ENCODE assay signal across 30 cellular contexts in genomic region chr11:24872912-24873311, GRCh38.
"Had no signal": no experiment of that assay in that cellular context is flagged by ENCODE, and none has a peak within 500 bp of the region (broad histone marks: within the 10 kb centered on the region; RNA-seq: fewer than 3 reads in every experiment).

No MANE protein-coding gene starts in this region.

- H3K4me1 ChIP-seq: adrenal gland, body of pancreas, colonic mucosa, esophagus squamous epithelium, gastroesophageal sphincter, heart right ventricle had no signal

- H3K27ac Mint-ChIP-seq: activated CD4-positive, alpha-beta memory T cell treated with anti-CD3 and anti-CD28 coated beads, Interleukin-2, amount 10 ng/mL, durations not matched to agents 7 days and 5 days; activated CD4-positive, alpha-beta T cell treated with anti-CD3 and anti-CD28 coated beads, Interleukin-2, amount 10 ng/mL, durations not matched to agents 7 days and 5 days; activated naive CD8-positive, alpha-beta T cell; activated T-helper 17 cell treated with anti-CD3 and anti-CD28 coated beads, Interleukin-2, amount 50 U/mL, for 72 hours; T-helper 17 cell; T-helper 2 cell treated with Interferon-gamma antibody and Interleukin-4, amounts not matched to agents 5 μg/mL and 100 μg/mL, for 36 hours; WTC11 had no signal

- H3K4me3 Mint-ChIP-seq: activated CD4-positive, alpha-beta memory T cell treated with anti-CD3 and anti-CD28 coated beads, Interleukin-2, amount 10 ng/mL, durations not matched to agents 7 days and 5 days; activated CD4-positive, alpha-beta T cell treated with anti-CD3 and anti-CD28 coated beads, Interleukin-2, amount 10 ng/mL, durations not matched to agents 7 days and 5 days; activated naive CD8-positive, alpha-beta T cell; activated T-cell treated with anti-CD3 and anti-CD28 coated beads, Interleukin-2, amount 50 U/mL, for 4 hours; activated T-helper 17 cell treated with anti-CD3 and anti-CD28 coated beads, Interleukin-2, amount 50 U/mL, for 72 hours; T-helper 17 cell; T-helper 2 cell treated with Interferon-gamma antibody and Interleukin-4, amounts not matched to agents 5 μg/mL and 100 μg/mL, for 36 hours; WTC11 had no signal

- H3K27me3 Mint-ChIP-seq: activated CD4-positive, alpha-beta memory T cell treated with anti-CD3 and anti-CD28 coated beads, Interleukin-2, amount 10 ng/mL, durations not matched to agents 7 days and 5 days; activated CD4-positive, alpha-beta T cell treated with anti-CD3 and anti-CD28 coated beads, Interleukin-2, amount 10 ng/mL, durations not matched to agents 7 days and 5 days; activated naive CD8-positive, alpha-beta T cell; activated T-helper 17 cell treated with anti-CD3 and anti-CD28 coated beads, Interleukin-2, amount 50 U/mL, for 72 hours; T-helper 17 cell had no signal

- H3K9me3 ChIP-seq: adrenal gland, body of pancreas, colonic mucosa, esophagus squamous epithelium, gastroesophageal sphincter had no signal

- H3K36me3 ChIP-seq: adrenal gland, colonic mucosa, esophagus squamous epithelium, gastroesophageal sphincter, heart right ventricle had no signal

- H3K36me3 Mint-ChIP-seq: activated naive CD8-positive, alpha-beta T cell had no signal

- ATAC-seq: activated T-cell treated with anti-CD3 and anti-CD28 coated beads, Interleukin-2, amount 50 U/mL, for 4 hours; activated T-helper 17 cell treated with anti-CD3 and anti-CD28 coated beads, Interleukin-2, amount 50 U/mL, for 72 hours; body of pancreas; gastroesophageal sphincter; heart right ventricle; T-helper 17 cell; WTC11 had no signal

- H3K27ac ChIP-seq: adrenal gland, body of pancreas, colonic mucosa, epithelial cell of prostate, esophagus squamous epithelium, gastroesophageal sphincter, heart right ventricle, hepatocyte, VCaP had no signal

- H3K4me3 ChIP-seq: adrenal gland, body of pancreas, colonic mucosa, esophagus squamous epithelium, gastroesophageal sphincter, heart right ventricle, hepatocyte had no signal

- H3K4me1 Mint-ChIP-seq: activated CD4-positive, alpha-beta memory T cell treated with anti-CD3 and anti-CD28 coated beads, Interleukin-2, amount 10 ng/mL, durations not matched to agents 7 days and 5 days; activated CD4-positive, alpha-beta T cell treated with anti-CD3 and anti-CD28 coated beads, Interleukin-2, amount 10 ng/mL, durations not matched to agents 7 days and 5 days; activated T-helper 17 cell treated with anti-CD3 and anti-CD28 coated beads, Interleukin-2, amount 50 U/mL, for 72 hours; T-helper 17 cell; WTC11 had no signal

- DNase-seq: activated CD4-positive, alpha-beta memory T cell treated with anti-CD3 and anti-CD28 coated beads, Interleukin-2, amount 10 ng/mL, durations not matched to agents 7 days and 5 days; activated CD4-positive, alpha-beta T cell treated with anti-CD3 and anti-CD28 coated beads for 1 hour; activated CD4-positive, alpha-beta T cell treated with anti-CD3 and anti-CD28 coated beads for 4 hours; activated CD4-positive, alpha-beta T cell treated with anti-CD3 and anti-CD28 coated beads, Interleukin-2, amount 10 ng/mL, durations not matched to agents 7 days and 5 days; activated CD4-positive, alpha-beta T cell treated with anti-CD3 and anti-CD28 coated beads, Interleukin-2, amount 50 U/mL, for 4 hours; activated effector memory CD4-positive, alpha-beta T cell treated with Interleukin-2 at 50 U/mL for 16 hours; activated gamma-delta T cell treated with Interleukin-2 at 50 U/mL for 16 hours; activated naive CD4-positive, alpha-beta T cell treated with anti-CD3 and anti-CD28 coated beads, Interleukin-2, amount 50 U/mL, for 16 hours; activated naive CD4-positive, alpha-beta T cell treated with Interleukin-2 at 50 U/mL for 16 hours; activated T-cell treated with anti-CD3 and anti-CD28 coated beads, Interleukin-2, amount 50 U/mL, for 4 hours; adrenal gland; amygdala; aorta; body of pancreas; caudate nucleus; colonic mucosa; effector CD8-positive, alpha-beta T cell; esophagus squamous epithelium; foreskin melanocyte; heart right ventricle; T-helper 17 cell; T1000 had no signal

- H3K27me3 ChIP-seq: adrenal gland, body of pancreas, colonic mucosa, esophagus squamous epithelium, gastroesophageal sphincter, heart right ventricle, hepatocyte had no signal
